Comparison of ENCODE assay signal across 24 cellular contexts in the genomic region with DNA sequence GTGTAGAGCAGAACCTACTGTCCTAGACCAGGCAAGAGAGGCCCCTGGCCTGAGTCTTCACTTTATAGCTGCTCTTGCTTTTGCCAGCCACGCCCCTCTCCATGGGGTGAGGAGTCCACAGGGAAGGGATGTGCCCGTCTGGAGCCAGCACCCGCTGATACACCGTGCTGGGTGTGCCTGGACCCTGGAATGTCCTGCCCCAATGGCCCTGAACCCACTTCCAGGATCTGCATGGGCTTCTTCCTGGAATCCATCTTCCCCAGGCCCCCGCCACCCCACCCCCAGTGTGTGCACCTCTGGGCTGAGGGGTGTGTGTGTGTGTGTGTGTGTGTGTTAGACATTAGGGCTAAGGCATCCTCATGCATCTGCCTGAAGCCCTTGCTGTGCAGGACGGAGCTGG. TPM values are rescaled to one million over a fixed set of nuclear protein-coding genes. Genes with fewer than 3 reads are reported as not detected.
"Had no signal": no experiment of that assay in that cellular context is flagged by ENCODE, and none has a peak within 500 bp of the region (broad histone marks: within the 10 kb centered on the region; RNA-seq: fewer than 3 reads in every experiment).

No MANE protein-coding gene starts in this region.

- DNase-seq: activated CD4-positive, alpha-beta T cell treated with anti-CD3 and anti-CD28 coated beads for 4 hours; activated CD8-positive, alpha-beta memory T cell treated with anti-CD3 and anti-CD28 coated beads, Interleukin-2, amount 50 U/mL, for 4 hours; activated CD8-positive, alpha-beta T cell treated with anti-CD3 and anti-CD28 coated beads for 36 hours; activated gamma-delta T cell treated with Interleukin-2 at 50 U/mL for 16 hours; activated naive CD4-positive, alpha-beta T cell treated with anti-CD3 and anti-CD28 coated beads, Interleukin-2, amount 10 ng/mL, durations not matched to agents 7 days and 5 days; activated naive CD8-positive, alpha-beta T cell treated with anti-CD3 and anti-CD28 coated beads for 36 hours; activated T-cell treated with anti-CD3 and anti-CD28 coated beads, Interleukin-2, amount 50 U/mL, for 72 hours; brain microvascular endothelial cell; MM.1S; NCI-H1105; NCI-H1436 treated with DMSO at 0.1 percent for 48 hours; NCI-H187; NCI-H2081; NCI-H446; NCI-H524; NCI-H774; SHP77 had no signal

- H3K27ac Mint-ChIP-seq: activated CD8-positive, alpha-beta T cell treated with anti-CD3 and anti-CD28 coated beads for 36 hours; activated naive CD4-positive, alpha-beta T cell treated with anti-CD3 and anti-CD28 coated beads, Interleukin-2, amount 10 ng/mL, durations not matched to agents 7 days and 5 days; activated naive CD8-positive, alpha-beta T cell treated with anti-CD3 and anti-CD28 coated beads for 36 hours; activated T-cell treated with anti-CD3 and anti-CD28 coated beads, Interleukin-2, amount 50 U/mL, for 72 hours; activated T-helper 2 cell treated with anti-CD3 and anti-CD28 coated beads, Interferon-gamma antibody, Interleukin-2, Interleukin-4, amounts not matched to agents 10 μg/mL and 5 μg/mL and 100 μg/mL, durations not matched to agents 14 hours and 24 hours and 36 hours; T-helper 1 cell treated with Interleukin-12 subunit alpha and Interleukin-12 subunit beta and Interleukin-4 antibody, amounts not matched to agents 30 μg/mL and 1 μg/mL, for 36 hours had no signal

- H3K4me1 Mint-ChIP-seq: activated naive CD4-positive, alpha-beta T cell treated with anti-CD3 and anti-CD28 coated beads, Interleukin-2, amount 10 ng/mL, durations not matched to agents 7 days and 5 days; activated naive CD8-positive, alpha-beta T cell treated with anti-CD3 and anti-CD28 coated beads for 36 hours had no signal

- H3K4me3 ChIP-seq: cardiac muscle cell had no signal

- ATAC-seq: activated CD4-positive, CD25-positive, alpha-beta regulatory T cell treated with anti-CD3 and anti-CD28 coated beads, Interleukin-2, amount 50 U/mL, for 24 hours; activated CD8-positive, alpha-beta T cell treated with anti-CD3 and anti-CD28 coated beads for 36 hours; activated T-cell treated with anti-CD3 and anti-CD28 coated beads, Interleukin-2, amount 50 U/mL, for 72 hours; Panc1 had no signal

- H3K4me3 Mint-ChIP-seq: activated CD8-positive, alpha-beta T cell treated with anti-CD3 and anti-CD28 coated beads for 36 hours; activated naive CD4-positive, alpha-beta T cell treated with anti-CD3 and anti-CD28 coated beads, Interleukin-2, amount 10 ng/mL, durations not matched to agents 7 days and 5 days; activated naive CD8-positive, alpha-beta T cell treated with anti-CD3 and anti-CD28 coated beads for 36 hours; activated T-cell treated with anti-CD3 and anti-CD28 coated beads, Interleukin-2, amount 50 U/mL, for 72 hours; T-helper 1 cell treated with Interleukin-12 subunit alpha and Interleukin-12 subunit beta and Interleukin-4 antibody, amounts not matched to agents 30 μg/mL and 1 μg/mL, for 36 hours had no signal

- H3K9me3 Mint-ChIP-seq: activated naive CD4-positive, alpha-beta T cell treated with anti-CD3 and anti-CD28 coated beads, Interleukin-2, amount 10 ng/mL, durations not matched to agents 7 days and 5 days; activated naive CD8-positive, alpha-beta T cell treated with anti-CD3 and anti-CD28 coated beads for 36 hours; activated T-cell treated with anti-CD3 and anti-CD28 coated beads, Interleukin-2, amount 50 U/mL, for 72 hours; activated T-helper 2 cell treated with anti-CD3 and anti-CD28 coated beads, Interferon-gamma antibody, Interleukin-2, Interleukin-4, amounts not matched to agents 10 μg/mL and 5 μg/mL and 100 μg/mL, durations not matched to agents 14 hours and 24 hours and 36 hours; T-helper 1 cell treated with Interleukin-12 subunit alpha and Interleukin-12 subunit beta and Interleukin-4 antibody, amounts not matched to agents 30 μg/mL and 1 μg/mL, for 36 hours had no signal

- H3K27me3 Mint-ChIP-seq: activated naive CD8-positive, alpha-beta T cell treated with anti-CD3 and anti-CD28 coated beads for 36 hours had no signal

- H3K36me3 ChIP-seq: brain microvascular endothelial cell, cardiac muscle cell had no signal

- H3K36me3 Mint-ChIP-seq: activated naive CD4-positive, alpha-beta T cell treated with anti-CD3 and anti-CD28 coated beads, Interleukin-2, amount 10 ng/mL, durations not matched to agents 7 days and 5 days; activated naive CD8-positive, alpha-beta T cell treated with anti-CD3 and anti-CD28 coated beads for 36 hours had no signal

- H3K27ac ChIP-seq: brain microvascular endothelial cell, cardiac muscle cell had no signal

RNA-seq across cellular contexts. Expression of gene MEOX1, which starts 44.9 kb away (rescaled TPM):
- total RNA-seq: OCI-LY7, SK-MEL-5 had no signal
